Comparison of ENCODE assay signal across 1 cellular context in genomic region chr10:19930936-19931859, GRCh38.
TF ChIP-seq lines count a peak whose summit lies in the region.

No MANE protein-coding gene starts in this region.

TF ChIP-seq in GM12878, 131 proteins besides CTCF, POLR2A, EP300 and RAD21 (continued from another document):
- TF ChIP-seq EED (IDR thresholded peaks at IDR 0.05; ENCODE audit: low read depth), result no peak
- TF ChIP-seq SMAD5 (IDR thresholded peaks at IDR 0.05; ENCODE audit: low read depth), result no peak
- no peak for TF ChIP-seq RB1 (IDR thresholded peaks at IDR 0.05; ENCODE audit: borderline replicate concordance)
- TF ChIP-seq RELB (IDR thresholded peaks at IDR 0.05; ENCODE audit: low read depth), result no peak
- no peak for TF ChIP-seq BCL3 (IDR thresholded peaks at IDR 0.05; ENCODE audit: borderline replicate concordance, insufficient read depth, low read depth, low read length, poor library complexity, severe bottlenecking)
- no peak for TF ChIP-seq E2F8 (IDR thresholded peaks at IDR 0.05; ENCODE audit: low read depth, partially characterized antibody)
- TF ChIP-seq IKZF1 (conservative IDR thresholded peaks at IDR 0.05), result no peak
- TF ChIP-seq EZH2 (IDR thresholded peaks at IDR 0.05; ENCODE audit: borderline replicate concordance, control insufficient read depth, low read depth, low read length), result no peak
- no peak for TF ChIP-seq SIX5 (IDR thresholded peaks at IDR 0.05; ENCODE audit: low read depth, low read length, severe bottlenecking)
- no peak for TF ChIP-seq ZNF687 (IDR thresholded peaks at IDR 0.05)
- TF ChIP-seq PAX5 (IDR thresholded peaks at IDR 0.05; ENCODE audit: borderline replicate concordance, low read depth, low read length), result no peak
- no peak for TF ChIP-seq ZNF217 (IDR thresholded peaks at IDR 0.05)
- no peak for TF ChIP-seq KDM1A (IDR thresholded peaks at IDR 0.05; ENCODE audit: borderline replicate concordance)
